22 cellular contexts compared by ENCODE assay signal in the genomic region with DNA sequence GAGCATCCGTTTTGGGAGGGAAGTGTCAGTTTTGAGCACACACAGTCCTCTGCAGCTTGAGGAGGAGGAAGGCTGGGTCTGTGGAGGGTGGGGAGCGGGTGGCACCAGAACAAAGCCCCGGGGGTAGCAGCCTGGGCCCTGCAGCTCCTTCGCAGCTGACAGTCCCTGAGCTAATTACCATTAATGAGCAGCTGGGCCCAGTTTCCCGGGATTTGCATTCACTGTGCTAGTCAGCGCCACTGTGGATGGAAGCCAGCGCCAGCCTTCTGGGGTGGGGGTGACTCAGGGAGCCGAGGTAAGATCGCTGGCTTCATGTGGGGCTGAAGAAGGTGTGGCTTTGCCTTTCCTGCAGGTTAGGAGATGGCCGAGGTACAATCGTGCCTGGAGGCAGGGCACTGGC. TPM values are rescaled to one million over a fixed set of nuclear protein-coding genes. Genes with fewer than 3 reads are reported as not detected.
A peak's percentile ranks its signal among the peaks of the same experiment; 100 is the strongest.
DNase-seq lines count a peak whose midpoint lies in the region; ATAC-seq and TF ChIP-seq lines count a peak whose summit lies in the region.
"Had no signal": no experiment of that assay in that cellular context is flagged by ENCODE, and none has a peak within 500 bp of the region (broad histone marks: within the 10 kb centered on the region; RNA-seq: fewer than 3 reads in every experiment).

No MANE protein-coding gene starts in this region.

- H3K27me3 ChIP-seq in WERI-Rb-1 (ENCODE audit: insufficient read depth, low read depth, severe bottlenecking) (no peaks in the 10 kb centered on the region), layer of hippocampus (ENCODE audit: control insufficient read depth, insufficient read depth, low read length) (peaks cover 2% of the 10 kb centered on the region), upper lobe of right lung (no peaks in the 10 kb centered on the region)
- H3K27me3 ChIP-seq: BLaER1, heart right ventricle, pancreas had no signal

- H3K27ac ChIP-seq in WERI-Rb-1 (no peak overlapping the region), layer of hippocampus (ENCODE audit: low read depth, low read length) (peak overlapping the region; percentile 46), upper lobe of right lung (no peak overlapping the region)
- H3K27ac ChIP-seq: BLaER1, heart right ventricle, pancreas, VCaP had no signal

- no peaks in the 10 kb centered on the region for H3K4me1 ChIP-seq in upper lobe of right lung
- H3K4me1 ChIP-seq: BLaER1, HAP-1, pancreas had no signal

- H3K9me3 ChIP-seq in WERI-Rb-1 (ENCODE audit: severe bottlenecking) (no peaks in the 10 kb centered on the region), upper lobe of right lung (no peaks in the 10 kb centered on the region)
- H3K9me3 ChIP-seq: BLaER1, HAP-1, heart right ventricle, pancreas had no signal

- H3K4me3 ChIP-seq in WERI-Rb-1 (ENCODE audit: low read depth, low read length): no peak overlapping the region
- no peak overlapping the region for H3K4me3 ChIP-seq in upper lobe of right lung
- H3K4me3 ChIP-seq: BLaER1, HAP-1, heart right ventricle, pancreas had no signal

- H3K36me3 ChIP-seq in WERI-Rb-1 (no peaks in the 10 kb centered on the region), upper lobe of right lung (no peaks in the 10 kb centered on the region)
- H3K36me3 ChIP-seq: BLaER1, HAP-1, heart right ventricle, pancreas had no signal

- TF ChIP-seq CTCF in WERI-Rb-1 (IDR thresholded peaks at IDR 0.05; ENCODE audit: low read depth, low read length): no peak
- TF ChIP-seq CTCF in upper lobe of right lung (IDR thresholded peaks at IDR 0.05): no peak

- intact Hi-C loops in upper lobe of right lung (cut with DNase I): no loop called here

- peak; percentile 34 for DNase-seq in NCI-H748 (lab: John Stamatoyannopoulos, UW; ENCODE audit: unreplicated experiment)
- DNase-seq in NCI-H748 treated with DMSO at 0.1 percent for 48 hours (lab: John Stamatoyannopoulos, UW): no peak
- peak; percentile 19 for DNase-seq in WERI-Rb-1
- DNase-seq in upper lobe of right lung: peak; percentile 52
- no peak for DNase-seq in ureter (ENCODE audit: low spot score)
- DNase-seq in activated gamma-delta T cell treated with Interleukin-2 at 50 U/mL for 16 hours: no peak
- no peak for DNase-seq in activated CD4-positive, alpha-beta T cell treated with anti-CD3 and anti-CD28 coated beads, Interleukin-2, amount 50 U/mL, for 48 hours
- DNase-seq: activated CD4-positive, alpha-beta T cell treated with anti-CD3 and anti-CD28 coated beads, Interleukin-2, amount 50 U/mL, for 4 hours; activated naive CD4-positive, alpha-beta T cell treated with anti-CD3 and anti-CD28 coated beads, Interleukin-2, amount 10 ng/mL, durations not matched to agents 7 days and 5 days; activated T-cell treated with anti-CD3 and anti-CD28 coated beads for 4 hours; heart right ventricle; NCI-H1436 treated with DMSO at 0.1 percent for 48 hours; pancreas; SIG-M5; stimulated activated naive CD4-positive, alpha-beta T cell; trophoblast cell had no signal

- no peak for ATAC-seq in upper lobe of right lung
- ATAC-seq: pancreas had no signal

RNA-seq across cellular contexts. Expression of a gene that starts 18.5 kb away (rescaled TPM):
- 41.2 TPM for total RNA-seq in upper lobe of right lung
- 16.4 TPM for total RNA-seq in ureter

RNA-seq across cellular contexts. Expression of a gene that starts 24.4 kb away (rescaled TPM):
- total RNA-seq in upper lobe of right lung (0.43 TPM), ureter (0.65 TPM)

RNA-seq across cellular contexts. Expression of a gene that starts 41.1 kb away (rescaled TPM):
- total RNA-seq in upper lobe of right lung (not detected), ureter (not detected)
- total RNA-seq: chondrocyte, heart right ventricle, lung microvascular endothelial cell had no signal

Comparison
In these comparisons a context has a peak if more than half of its experiments do, and no peak if none do; other contexts are left out.
1. DNase-seq: peak in NCI-H748 (single experiment), WERI-Rb-1 (single experiment) and upper lobe of right lung (single experiment); none in NCI-H748 treated with DMSO at 0.1 percent for 48 hours (single experiment), ureter (single experiment), activated gamma-delta T cell treated with Interleukin-2 at 50 U/mL for 16 hours (single experiment) and activated CD4-positive, alpha-beta T cell treated with anti-CD3 and anti-CD28 coated beads, Interleukin-2, amount 50 U/mL, for 48 hours (0 of 2).